In the genomic region with DNA sequence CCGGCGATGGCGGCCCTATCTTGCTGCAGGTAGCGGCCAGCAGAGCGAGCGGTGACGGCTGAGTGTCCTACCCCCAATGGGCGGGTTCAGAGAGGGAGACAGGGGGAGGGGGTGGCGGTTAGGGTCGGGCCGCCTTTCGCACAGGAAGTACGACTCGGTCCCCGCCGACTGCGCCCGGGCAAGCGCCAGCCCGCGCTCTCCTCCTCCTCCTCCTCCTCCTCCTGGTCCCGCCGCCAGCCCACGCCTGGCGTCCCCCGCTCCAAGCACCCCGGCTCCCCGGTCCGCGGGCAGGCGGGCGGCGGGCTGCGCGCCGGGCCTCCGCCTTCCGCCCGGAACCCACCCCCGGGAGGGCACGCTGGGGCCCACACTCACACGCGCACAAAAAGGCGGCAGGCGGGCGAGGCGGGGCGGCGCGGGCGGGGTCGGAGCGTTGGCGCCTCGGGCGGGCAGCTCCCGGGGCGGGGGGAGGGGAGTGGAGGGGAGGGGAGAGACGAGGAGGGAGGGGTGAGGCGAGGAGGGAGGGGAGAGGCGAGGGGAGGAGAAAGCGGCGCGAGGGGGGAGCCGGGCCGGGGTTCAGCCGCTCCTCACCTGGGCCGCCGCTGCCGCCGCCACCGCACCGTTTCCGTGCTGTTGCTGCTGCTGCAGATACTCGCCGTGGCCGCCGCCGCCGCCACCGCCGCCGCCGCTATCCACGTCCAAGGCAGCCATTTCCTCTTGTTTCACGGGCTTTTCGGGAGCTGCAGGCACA, we compare ENCODE assay signal across 8 cellular contexts. TPM values are rescaled to one million over a fixed set of nuclear protein-coding genes. Genes with fewer than 3 reads are reported as not detected.
A peak's percentile ranks its signal among the peaks of the same experiment; 100 is the strongest.
DNase-seq lines count a peak whose midpoint lies in the region; ATAC-seq, FAIRE-seq and TF ChIP-seq lines count a peak whose summit lies in the region.

No MANE protein-coding gene starts in this region.

- POLR2A ChIA-PET in BJ (lab: Charles Lee): interaction anchor here (0.6 to 0.7 kb wide), 3 partner anchors 22 to 95 kb away, joined by 3 to 7 read pairs (median 6); no protein-coding TSS in a partner anchor

- H3K36me3 ChIP-seq in BJ (ENCODE audit: control insufficient read depth, insufficient read depth, low read length) (no peaks in the 10 kb centered on the region), right lobe of liver (no peaks in the 10 kb centered on the region)

- H3K27me3 ChIP-seq in BJ (ENCODE audit: control insufficient read depth, insufficient read depth, low read length) (no peaks in the 10 kb centered on the region), right lobe of liver (no peaks in the 10 kb centered on the region)

- ATAC-seq in HG03460 (IDR thresholded peaks at IDR 0.05; ENCODE audit: unreplicated experiment) (peak; percentile 47), right lobe of liver (peak; percentile 55 to 73 (median 68))

- CTCF ChIA-PET in BJ (lab: Yijun Ruan, JAX): no interaction called here

- TF ChIP-seq CTCF in BJ (IDR thresholded peaks at IDR 0.05; ENCODE audit: insufficient read depth, low read depth, low read length): no peak
- TF ChIP-seq CTCF in right lobe of liver (IDR thresholded peaks at IDR 0.05): no peak

- peak; percentile 93 for TF ChIP-seq POLR2A in right lobe of liver (IDR thresholded peaks at IDR 0.05)

- H3K9me3 ChIP-seq in right lobe of liver: no peaks in the 10 kb centered on the region

- H3K27ac ChIP-seq in right lobe of liver: peak overlapping the region; percentile 98 to 100 (median 100)

- peaks cover 0 to 33% (median 0%) of the 10 kb centered on the region in 4 donors for H3K4me1 ChIP-seq in right lobe of liver

- H3K4me3 ChIP-seq in BJ (ENCODE audit: low read depth, low read length): peak overlapping the region; percentile 93
- H3K4me3 ChIP-seq in right lobe of liver: peak overlapping the region; percentile 80 to 86 (median 80)

- DNase-seq in BJ (ENCODE audit: low read depth) (peak; percentile 19), GM19239 (ENCODE audit: insufficient read length, low spot score) (peak; percentile 72), NCI-H748 (lab: John Stamatoyannopoulos, UW; ENCODE audit: unreplicated experiment) (peak; percentile 95), dermis blood vessel endothelial cell (peak; percentile 89), right lobe of liver (peak; percentile 96 to 97 (median 96))
- peak; percentile 90 to 93 for DNase-seq in activated CD4-positive, alpha-beta T cell treated with anti-CD3 and anti-CD28 coated beads, Interleukin-2, amount 50 U/mL, for 4 hours
- DNase-seq in stimulated activated CD4-positive, alpha-beta T cell treated with anti-CD3 and anti-CD28 coated beads, Interleukin-4, amount 100 ng/mL, for 4 hours: peak; percentile 92 to 93

- intact Hi-C loops in right lobe of liver (cut with DNase I): no loop called here

- under 1% methylated on average over 37 of the region's 87 CpGs for WGBS in right lobe of liver (ENCODE audit: insufficient coverage, low coverage, low lambda C conversion rate, missing lambda C conversion rate)

- peak; percentile 79 for FAIRE-seq in GM19239 (lab: Jason Lieb, UNC)

RNA-seq across cellular contexts. Expression of a gene that starts 1.2 kb away (rescaled TPM):
- polyA plus RNA-seq in BJ (2011; rRNA removed): 33.2 and 50.0 TPM in 2 replicates
- 41.2 and 44.3 TPM in 2 replicates for polyA minus RNA-seq in BJ (2011; rRNA and poly(A)+ RNA removed)
- total RNA-seq in dermis blood vessel endothelial cell (98.9 and 107 TPM in 2 replicates), right lobe of liver (10 to 100 TPM; 28.4 to 36.5 (median 32.4) TPM)

Comparison
In these comparisons a context has a peak if more than half of its experiments do, and no peak if none do; other contexts are left out.
1. Peak in every context shown above with its lines: DNase-seq, ATAC-seq, H3K4me3 ChIP-seq and H3K27ac ChIP-seq.
2. DNase-seq: peak in every context shown above with its lines; median percentile 96 in right lobe of liver; 95 in NCI-H748; 92 in stimulated activated CD4-positive, alpha-beta T cell treated with anti-CD3 and anti-CD28 coated beads, Interleukin-4, amount 100 ng/mL, for 4 hours; 92 in activated CD4-positive, alpha-beta T cell treated with anti-CD3 and anti-CD28 coated beads, Interleukin-2, amount 50 U/mL, for 4 hours; 89 in dermis blood vessel endothelial cell; 72 in GM19239; 19 in BJ.